ENCODE assay signal across 1 cellular context in the genomic region with DNA sequence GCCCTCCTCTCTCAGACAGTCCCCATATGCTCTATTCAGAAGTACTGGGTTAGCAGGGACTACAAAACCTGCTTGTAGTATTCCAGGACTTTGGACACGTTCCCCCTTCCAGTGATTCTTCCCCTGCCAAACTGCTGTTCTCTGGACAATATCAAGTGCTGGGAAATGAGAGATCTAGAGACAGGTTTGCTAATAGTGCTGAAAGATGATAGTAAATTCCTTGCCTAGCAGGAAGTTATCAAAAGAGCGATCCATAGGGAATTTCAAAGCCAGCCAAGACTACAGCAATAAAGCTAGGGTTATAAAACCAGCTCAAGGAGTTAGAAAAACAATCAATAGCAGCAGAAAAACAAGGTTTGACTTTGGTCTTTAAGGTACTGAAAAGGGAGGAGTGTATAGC.
TF ChIP-seq lines count a peak whose summit lies in the region.

No MANE protein-coding gene starts in this region.

TF ChIP-seq in WTC11, 78 proteins besides CTCF, POLR2A, EP300 and RAD21 (continued from another document):
- no peak for TF ChIP-seq ZNF512 (CRISPR knock-in tag; IDR thresholded peaks at IDR 0.05; ENCODE audit: borderline replicate concordance)
TF ChIP-seq in WTC11: peak in this region for 0.
